ENCODE assay signal across 2 cellular contexts in genomic region chr15:55348281-55348778, GRCh38.
TF ChIP-seq lines count a peak whose summit lies in the region.

No MANE protein-coding gene starts in this region.

TF ChIP-seq in WTC11, 78 proteins besides CTCF, POLR2A, EP300 and RAD21 (continues in another document):
- TF ChIP-seq CDX4 (CRISPR knock-in tag; IDR thresholded peaks at IDR 0.05; ENCODE audit: borderline replicate concordance) = no peak
- TF ChIP-seq ZNF219 (CRISPR knock-in tag; IDR thresholded peaks at IDR 0.05; ENCODE audit: borderline replicate concordance) = no peak
- TF ChIP-seq AFF4 (CRISPR knock-in tag; IDR thresholded peaks at IDR 0.05; ENCODE audit: borderline replicate concordance) = no peak
- TF ChIP-seq ERG (CRISPR knock-in tag; IDR thresholded peaks at IDR 0.05) = no peak
- TF ChIP-seq IRF1 (CRISPR knock-in tag; IDR thresholded peaks at IDR 0.05) = no peak
- TF ChIP-seq AR (CRISPR knock-in tag; IDR thresholded peaks at IDR 0.05) = no peak
- TF ChIP-seq NFATC4 (CRISPR knock-in tag; IDR thresholded peaks at IDR 0.05) = no peak
- no peak for TF ChIP-seq EMX1 (CRISPR knock-in tag; IDR thresholded peaks at IDR 0.05)
- TF ChIP-seq ZSCAN18 (CRISPR knock-in tag; IDR thresholded peaks at IDR 0.05) = no peak
- no peak for TF ChIP-seq ZNF263 (CRISPR knock-in tag; IDR thresholded peaks at IDR 0.05; ENCODE audit: low read depth)
- no peak for TF ChIP-seq GTF2I (CRISPR knock-in tag; conservative IDR thresholded peaks at IDR 0.05)
- no peak for TF ChIP-seq MAX (CRISPR knock-in tag; IDR thresholded peaks at IDR 0.05)

TF ChIP-seq in HepG2, 621 proteins besides CTCF, POLR2A, EP300 and RAD21:
- TF ChIP-seq ZNF329 (CRISPR knock-in tag; IDR thresholded peaks at IDR 0.05; ENCODE audit: low read depth) (no peak), NCOA2 (CRISPR knock-in tag; IDR thresholded peaks at IDR 0.05) (no peak), LRRFIP1 (CRISPR knock-in tag; conservative IDR thresholded peaks at IDR 0.05) (no peak), ZNF878 (CRISPR knock-in tag; IDR thresholded peaks at IDR 0.05) (no peak), BRF2 (CRISPR knock-in tag; IDR thresholded peaks at IDR 0.05) (no peak), TBX2 (CRISPR knock-in tag; IDR thresholded peaks at IDR 0.05; ENCODE audit: borderline replicate concordance) (no peak), ZNF232 (CRISPR knock-in tag; IDR thresholded peaks at IDR 0.05; ENCODE audit: borderline replicate concordance) (no peak), ZNF740 (CRISPR knock-in tag; IDR thresholded peaks at IDR 0.05) (no peak), RBM22 (optimal IDR thresholded peaks at IDR 0.05; ENCODE audit: low read length) (no peak), ZFP90 (CRISPR knock-in tag; IDR thresholded peaks at IDR 0.05; ENCODE audit: borderline replicate concordance) (no peak), FOXA1 (IDR thresholded peaks at IDR 0.05) (no peak), FOXA1 (CRISPR knock-in tag; IDR thresholded peaks at IDR 0.05) (no peak), ZNF609 (CRISPR knock-in tag; IDR thresholded peaks at IDR 0.05; ENCODE audit: borderline replicate concordance) (no peak), ATF3 (CRISPR knock-in tag; IDR thresholded peaks at IDR 0.05) (no peak)
